ENCODE assay signal across 9 cellular contexts in genomic region chr11:19979519-19979845, GRCh38.
A peak's percentile ranks its signal among the peaks of the same experiment; 100 is the strongest.
DNase-seq lines count a peak whose midpoint lies in the region; ATAC-seq, FAIRE-seq and TF ChIP-seq lines count a peak whose summit lies in the region.
"Had no signal": no experiment of that assay in that cellular context is flagged by ENCODE, and none has a peak within 500 bp of the region (broad histone marks: within the 10 kb centered on the region; RNA-seq: fewer than 3 reads in every experiment).

No MANE protein-coding gene starts in this region.

- H3K27me3 Mint-ChIP-seq in activated T-cell treated with anti-CD3 and anti-CD28 coated beads, Interleukin-2, amount 50 U/mL, for 72 hours (ENCODE audit: low read depth) = peaks cover 35% of the 10 kb centered on the region
- peaks cover 3% of the 10 kb centered on the region for H3K27me3 Mint-ChIP-seq in astrocyte (ENCODE audit: low read depth, unreplicated experiment)
- peaks cover 4% of the 10 kb centered on the region for H3K27me3 Mint-ChIP-seq in activated CD4-positive, alpha-beta T cell treated with anti-CD3 and anti-CD28 coated beads, Interleukin-2, amount 10 ng/mL, durations not matched to agents 7 days and 5 days

- H3K27ac ChIP-seq in astrocyte (ENCODE audit: low read depth, low read length) (no peak overlapping the region), upper lobe of right lung (peak overlapping the region; percentile 15)

- intact Hi-C loops in upper lobe of right lung (cut with DNase I) = no loop called here

- TF ChIP-seq CTCF in astrocyte (IDR thresholded peaks at IDR 0.05; ENCODE audit: insufficient read depth, low read depth, low read length) (no peak), upper lobe of right lung (IDR thresholded peaks at IDR 0.05) (no peak)

- no peaks in the 10 kb centered on the region for H3K36me3 Mint-ChIP-seq in activated T-cell treated with anti-CD3 and anti-CD28 coated beads, Interleukin-2, amount 50 U/mL, for 72 hours (ENCODE audit: insufficient read depth in 2 of 2)
- no peaks in the 10 kb centered on the region for H3K36me3 Mint-ChIP-seq in astrocyte (ENCODE audit: low read depth, unreplicated experiment)
- no peaks in the 10 kb centered on the region for H3K36me3 Mint-ChIP-seq in activated CD4-positive, alpha-beta T cell treated with anti-CD3 and anti-CD28 coated beads, Interleukin-2, amount 10 ng/mL, durations not matched to agents 7 days and 5 days (ENCODE audit: low read depth)
- H3K36me3 Mint-ChIP-seq: activated naive CD8-positive, alpha-beta T cell treated with anti-CD3 and anti-CD28 coated beads, Interleukin-2, amount 10 ng/mL, durations not matched to agents 7 days and 5 days had no signal

- H3K4me3 ChIP-seq in astrocyte (ENCODE audit: insufficient read depth, low read depth, low read length) (no peak overlapping the region), upper lobe of right lung (no peak overlapping the region)

- peak overlapping the region; percentile 50 to 52 for H3K4me3 Mint-ChIP-seq in activated T-cell treated with anti-CD3 and anti-CD28 coated beads, Interleukin-2, amount 50 U/mL, for 72 hours
- no peak overlapping the region for H3K4me3 Mint-ChIP-seq in astrocyte (ENCODE audit: unreplicated experiment)
- H3K4me3 Mint-ChIP-seq in activated CD4-positive, alpha-beta T cell treated with anti-CD3 and anti-CD28 coated beads, Interleukin-2, amount 10 ng/mL, durations not matched to agents 7 days and 5 days = no peak overlapping the region
- H3K4me3 Mint-ChIP-seq: activated naive CD8-positive, alpha-beta T cell treated with anti-CD3 and anti-CD28 coated beads, Interleukin-2, amount 10 ng/mL, durations not matched to agents 7 days and 5 days had no signal

- H3K9me3 ChIP-seq in astrocyte (ENCODE audit: insufficient read depth, low read depth, low read length) (no peaks in the 10 kb centered on the region), upper lobe of right lung (no peaks in the 10 kb centered on the region)

- H3K79me2 ChIP-seq in astrocyte (ENCODE audit: insufficient read depth, low read length) = no peaks in the 10 kb centered on the region

- H3K4me1 ChIP-seq in astrocyte (ENCODE audit: insufficient read depth, low read length) (peaks cover 9% of the 10 kb centered on the region), upper lobe of right lung (peaks cover 37% of the 10 kb centered on the region)

- FAIRE-seq in astrocyte (lab: Jason Lieb, UNC) = no peak

- no peak for ATAC-seq in activated T-cell treated with anti-CD3 and anti-CD28 coated beads, Interleukin-2, amount 50 U/mL, for 72 hours (replicated peaks in 1 of 2)
- ATAC-seq in HG02938 (IDR thresholded peaks at IDR 0.05; ENCODE audit: unreplicated experiment) (peak; percentile 51), upper lobe of right lung (no peak)

- H3K9me3 Mint-ChIP-seq in activated T-cell treated with anti-CD3 and anti-CD28 coated beads, Interleukin-2, amount 50 U/mL, for 72 hours = no peaks in the 10 kb centered on the region
- no peaks in the 10 kb centered on the region for H3K9me3 Mint-ChIP-seq in astrocyte (ENCODE audit: unreplicated experiment)
- no peaks in the 10 kb centered on the region for H3K9me3 Mint-ChIP-seq in activated CD4-positive, alpha-beta T cell treated with anti-CD3 and anti-CD28 coated beads, Interleukin-2, amount 10 ng/mL, durations not matched to agents 7 days and 5 days
- H3K9me3 Mint-ChIP-seq: activated naive CD8-positive, alpha-beta T cell treated with anti-CD3 and anti-CD28 coated beads, Interleukin-2, amount 10 ng/mL, durations not matched to agents 7 days and 5 days had no signal

- H3K9ac ChIP-seq in astrocyte (ENCODE audit: low read length) = no peak overlapping the region

- H3K27me3 ChIP-seq in astrocyte (ENCODE audit: insufficient read depth, low read length) = no peaks in the 10 kb centered on the region
- H3K27me3 ChIP-seq in upper lobe of right lung = no peaks in the 10 kb centered on the region

- H3K36me3 ChIP-seq in astrocyte (ENCODE audit: insufficient read depth, low read length) = no peaks in the 10 kb centered on the region
- no peaks in the 10 kb centered on the region for H3K36me3 ChIP-seq in upper lobe of right lung

- no peak overlapping the region for H2AFZ ChIP-seq in astrocyte (ENCODE audit: low read depth, low read length)

- CTCF ChIA-PET in activated CD4-positive, alpha-beta T cell treated with anti-CD3 and anti-CD28 coated beads, Interleukin-2, amount 10 ng/mL, durations not matched to agents 7 days and 5 days (lab: Charles Lee) = no interaction called here

- peak overlapping the region; percentile 93 for H3K27ac Mint-ChIP-seq in activated T-cell treated with anti-CD3 and anti-CD28 coated beads, Interleukin-2, amount 50 U/mL, for 72 hours
- H3K27ac Mint-ChIP-seq in astrocyte (ENCODE audit: unreplicated experiment) = peak overlapping the region; percentile 94
- H3K27ac Mint-ChIP-seq in activated CD4-positive, alpha-beta T cell treated with anti-CD3 and anti-CD28 coated beads, Interleukin-2, amount 10 ng/mL, durations not matched to agents 7 days and 5 days = no peak overlapping the region
- H3K27ac Mint-ChIP-seq: activated naive CD8-positive, alpha-beta T cell treated with anti-CD3 and anti-CD28 coated beads, Interleukin-2, amount 10 ng/mL, durations not matched to agents 7 days and 5 days had no signal

- peak overlapping the region; percentile 52 for H3K4me2 ChIP-seq in astrocyte (ENCODE audit: low read length)

- peaks cover 49% of the 10 kb centered on the region for H3K4me1 Mint-ChIP-seq in activated T-cell treated with anti-CD3 and anti-CD28 coated beads, Interleukin-2, amount 50 U/mL, for 72 hours (ENCODE audit: low read depth)
- peaks cover 45% of the 10 kb centered on the region for H3K4me1 Mint-ChIP-seq in astrocyte (ENCODE audit: low read depth, unreplicated experiment)
- peaks cover 10% of the 10 kb centered on the region for H3K4me1 Mint-ChIP-seq in activated CD4-positive, alpha-beta T cell treated with anti-CD3 and anti-CD28 coated beads, Interleukin-2, amount 10 ng/mL, durations not matched to agents 7 days and 5 days

- DNase-seq in activated T-cell treated with anti-CD3 and anti-CD28 coated beads, Interleukin-2, amount 50 U/mL, for 72 hours = no peak
- DNase-seq in activated T-cell treated with anti-CD3 and anti-CD28 coated beads, Interleukin-2, amount 50 U/mL, for 48 hours = no peak
- DNase-seq in astrocyte (ENCODE audit: low read depth) (no peak), upper lobe of right lung (no peak), NCI-H69 (lab: John Stamatoyannopoulos, UW) (no peak)
- no peak for DNase-seq in activated effector memory CD4-positive, alpha-beta T cell treated with Interleukin-2 at 50 U/mL for 16 hours
- DNase-seq in activated CD4-positive, alpha-beta T cell treated with anti-CD3 and anti-CD28 coated beads, Interleukin-2, amount 10 ng/mL, durations not matched to agents 7 days and 5 days = no peak
- DNase-seq: activated naive CD8-positive, alpha-beta T cell treated with anti-CD3 and anti-CD28 coated beads, Interleukin-2, amount 10 ng/mL, durations not matched to agents 7 days and 5 days had no signal

- POLR2A ChIA-PET in activated CD4-positive, alpha-beta T cell treated with anti-CD3 and anti-CD28 coated beads, Interleukin-2, amount 10 ng/mL, durations not matched to agents 7 days and 5 days (lab: Charles Lee) = no interaction called here

- no peaks in the 10 kb centered on the region for H4K20me1 ChIP-seq in astrocyte (ENCODE audit: insufficient read depth, low read length)

Comparison
In these comparisons a context has a peak if more than half of its experiments do, and no peak if none do; other contexts are left out.
1. H3K4me3 Mint-ChIP-seq: peak in activated T-cell treated with anti-CD3 and anti-CD28 coated beads, Interleukin-2, amount 50 U/mL, for 72 hours (2 of 2); none in astrocyte (single experiment) and activated CD4-positive, alpha-beta T cell treated with anti-CD3 and anti-CD28 coated beads, Interleukin-2, amount 10 ng/mL, durations not matched to agents 7 days and 5 days (single experiment).